In genomic region chr10:60139798-60140566, GRCh38 we compare ENCODE assay signal across 10 cellular contexts.
DNase-seq lines count a peak whose midpoint lies in the region; ATAC-seq and TF ChIP-seq lines count a peak whose summit lies in the region.
"Had no signal": no experiment of that assay in that cellular context is flagged by ENCODE, and none has a peak within 500 bp of the region (broad histone marks: within the 10 kb centered on the region; RNA-seq: fewer than 3 reads in every experiment).

No MANE protein-coding gene starts in this region.

- intact Hi-C loops in testis (cut with DNase I; ENCODE audit: low total_unique reads), result no loop called here
- intact Hi-C loops in aorta (cut with DNase I), result no loop called here
- intact Hi-C loops in dorsolateral prefrontal cortex (cut with DNase I), result no loop called here

- no peak overlapping the region for H3K4me3 Mint-ChIP-seq in activated CD8-positive, alpha-beta memory T cell treated with anti-CD3 and anti-CD28 coated beads, Interleukin-2, amount 10 ng/mL, durations not matched to agents 7 days and 5 days

- H3K4me1 Mint-ChIP-seq in activated CD8-positive, alpha-beta memory T cell treated with anti-CD3 and anti-CD28 coated beads, Interleukin-2, amount 10 ng/mL, durations not matched to agents 7 days and 5 days, result no peaks in the 10 kb centered on the region

- no peaks in the 10 kb centered on the region for H3K36me3 ChIP-seq in testis (ENCODE audit: low read depth, missing control alignments)
- no peaks in the 10 kb centered on the region for H3K36me3 ChIP-seq in aorta (ENCODE audit: control insufficient read depth in 1 of 2, insufficient read depth in 2 of 2, low read length in 1 of 2)
- H3K36me3 ChIP-seq: BLaER1 treated with 17β-estradiol and CSF1 and Interleukin-3, amounts not matched to agents 10 nM and 100 nM had no signal

- ATAC-seq in activated CD8-positive, alpha-beta memory T cell treated with anti-CD3 and anti-CD28 coated beads, Interleukin-2, amount 10 ng/mL, durations not matched to agents 7 days and 5 days, result no peak
- ATAC-seq in aorta (ENCODE audit: low FRiP score), result no peak

- CTCF ChIA-PET in activated CD8-positive, alpha-beta memory T cell treated with anti-CD3 and anti-CD28 coated beads, Interleukin-2, amount 10 ng/mL, durations not matched to agents 7 days and 5 days (lab: Charles Lee), result no interaction called here

- TF ChIP-seq CTCF in testis (IDR thresholded peaks at IDR 0.05), result no peak
- no peak for TF ChIP-seq CTCF in dorsolateral prefrontal cortex (IDR thresholded peaks at IDR 0.05 in 54 of 56, conservative IDR thresholded peaks at IDR 0.05 in 2 of 56; ENCODE audit: low read depth in 1 of 56, partially characterized antibody in 56 of 56)

- H3K9me3 ChIP-seq in testis (no peaks in the 10 kb centered on the region), aorta (ENCODE audit: control insufficient read depth, low read length) (no peaks in the 10 kb centered on the region)
- H3K9me3 ChIP-seq: BLaER1 treated with 17β-estradiol and CSF1 and Interleukin-3, amounts not matched to agents 10 nM and 100 nM had no signal

- peaks cover 22% of the 10 kb centered on the region for H3K4me1 ChIP-seq in testis
- H3K4me1 ChIP-seq in aorta (ENCODE audit: control insufficient read depth in 1 of 2, insufficient read depth in 2 of 2, low read length in 2 of 2), result no peaks in the 10 kb centered on the region
- H3K4me1 ChIP-seq: BLaER1 treated with 17β-estradiol and CSF1 and Interleukin-3, amounts not matched to agents 10 nM and 100 nM had no signal

- DNase-seq in SIG-M5 treated with dmso at 0.1 percent for 504 hours (lab: John Stamatoyannopoulos, UW; ENCODE audit: unreplicated experiment) (peak; percentile 11), SIG-M5 (lab: John Stamatoyannopoulos, UW) (no peak), astrocyte of the hippocampus (ENCODE audit: low read depth, low spot score) (peak; percentile 71), iPS-NIHi7 (ENCODE audit: extremely low spot score) (peak; percentile 36), testis (no peak), aorta (no peak), dorsolateral prefrontal cortex (no peak)
- no peak for DNase-seq in activated CD8-positive, alpha-beta memory T cell treated with anti-CD3 and anti-CD28 coated beads, Interleukin-2, amount 10 ng/mL, durations not matched to agents 7 days and 5 days
- DNase-seq: activated CD8-positive, alpha-beta memory T cell treated with anti-CD3 and anti-CD28 coated beads for 24 hours had no signal

- peak overlapping the region; percentile 1 to 45 for H3K4me3 ChIP-seq in testis
- no peak overlapping the region for H3K4me3 ChIP-seq in aorta (ENCODE audit: low read length in 2 of 2)
- no peak overlapping the region for H3K4me3 ChIP-seq in dorsolateral prefrontal cortex
- H3K4me3 ChIP-seq: BLaER1 treated with 17β-estradiol and CSF1 and Interleukin-3, amounts not matched to agents 10 nM and 100 nM had no signal

- WGBS in testis, 2 donors, result 12% methylated on average over 8 of the region's 8 CpGs
- WGBS in aorta, 2 donors, result 37 to 42% methylated on average over 8 of the region's 8 CpGs

- H3K27ac ChIP-seq in testis (peak overlapping the region; percentile 26 to 77), aorta (ENCODE audit: low read depth in 1 of 2, low read length in 2 of 2) (no peak overlapping the region), dorsolateral prefrontal cortex (peak overlapping the region in 19 of 59 donors; percentile 2 to 54 (median 23))
- H3K27ac ChIP-seq: BLaER1 treated with 17β-estradiol and CSF1 and Interleukin-3, amounts not matched to agents 10 nM and 100 nM had no signal

- H3K27ac Mint-ChIP-seq in activated CD8-positive, alpha-beta memory T cell treated with anti-CD3 and anti-CD28 coated beads, Interleukin-2, amount 10 ng/mL, durations not matched to agents 7 days and 5 days, result no peak overlapping the region

- H3K27me3 ChIP-seq in testis (no peaks in the 10 kb centered on the region), aorta (ENCODE audit: control insufficient read depth in 1 of 2, insufficient read depth in 2 of 2, low read length in 1 of 2) (no peaks in the 10 kb centered on the region), dorsolateral prefrontal cortex (no peaks in the 10 kb centered on the region)
- H3K27me3 ChIP-seq: BLaER1 treated with 17β-estradiol and CSF1 and Interleukin-3, amounts not matched to agents 10 nM and 100 nM had no signal

- no peaks in the 10 kb centered on the region for H3K9me3 Mint-ChIP-seq in activated CD8-positive, alpha-beta memory T cell treated with anti-CD3 and anti-CD28 coated beads, Interleukin-2, amount 10 ng/mL, durations not matched to agents 7 days and 5 days (ENCODE audit: low read depth)

- TF ChIP-seq POLR2A in testis (IDR thresholded peaks at IDR 0.05), result no peak

- H3K27me3 Mint-ChIP-seq in activated CD8-positive, alpha-beta memory T cell treated with anti-CD3 and anti-CD28 coated beads, Interleukin-2, amount 10 ng/mL, durations not matched to agents 7 days and 5 days, result peaks cover 2% of the 10 kb centered on the region

- no peaks in the 10 kb centered on the region for H3K36me3 Mint-ChIP-seq in activated CD8-positive, alpha-beta memory T cell treated with anti-CD3 and anti-CD28 coated beads, Interleukin-2, amount 10 ng/mL, durations not matched to agents 7 days and 5 days

Comparison
In these comparisons a context has a peak if more than half of its experiments do, and no peak if none do; other contexts are left out.
1. DNase-seq: peak in SIG-M5 treated with dmso at 0.1 percent for 504 hours (single experiment), astrocyte of the hippocampus (single experiment) and iPS-NIHi7 (single experiment); none in SIG-M5 (single experiment), testis (single experiment), activated CD8-positive, alpha-beta memory T cell treated with anti-CD3 and anti-CD28 coated beads, Interleukin-2, amount 10 ng/mL, durations not matched to agents 7 days and 5 days (single experiment), aorta (0 of 2) and dorsolateral prefrontal cortex (0 of 10).
2. H3K27ac ChIP-seq: peak in testis (2 of 2); none in aorta (0 of 2).
3. H3K4me3 ChIP-seq: peak in testis (2 of 2); none in aorta (0 of 2) and dorsolateral prefrontal cortex (0 of 59).